17 cellular contexts compared by ENCODE assay signal in genomic region chr16:84178892-84179611, GRCh38. TPM values are rescaled to one million over a fixed set of nuclear protein-coding genes. Genes with fewer than 3 reads are reported as not detected.
"Had no signal": no experiment of that assay in that cellular context is flagged by ENCODE, and none has a peak within 500 bp of the region (broad histone marks: within the 10 kb centered on the region; RNA-seq: fewer than 3 reads in every experiment).

No MANE protein-coding gene starts in this region.

- H3K36me3 Mint-ChIP-seq: natural killer cell treated with Interleukin-12 subunit alpha and Interleukin-12 subunit beta and Interleukin-15 and Interleukin-18, amount 100 ng/mL, for 72 hours had no signal

- H3K4me1 Mint-ChIP-seq: activated naive CD8-positive, alpha-beta T cell treated with anti-CD3 and anti-CD28 coated beads, Interleukin-2, amount 10 ng/mL, durations not matched to agents 7 days and 5 days had no signal

- H3K36me3 ChIP-seq: breast epithelium had no signal

- H3K4me3 Mint-ChIP-seq: activated CD4-positive, alpha-beta T cell treated with anti-CD3 and anti-CD28 coated beads, Interleukin-2, amount 10 ng/mL, durations not matched to agents 7 days and 5 days; activated naive CD8-positive, alpha-beta T cell treated with anti-CD3 and anti-CD28 coated beads, Interleukin-2, amount 10 ng/mL, durations not matched to agents 7 days and 5 days; memory B cell; natural killer cell treated with Interleukin-12 subunit alpha and Interleukin-12 subunit beta and Interleukin-15 and Interleukin-18, amount 100 ng/mL, for 72 hours had no signal

- H3K27me3 ChIP-seq: breast epithelium, dorsolateral prefrontal cortex, esophagus squamous epithelium, left lung, vagina had no signal

- ATAC-seq: left lung; natural killer cell treated with Interleukin-12 subunit alpha and Interleukin-12 subunit beta and Interleukin-15 and Interleukin-18, amount 100 ng/mL, for 72 hours; sciatic nerve had no signal

- H3K27ac ChIP-seq: left lung, psoas muscle had no signal

- H3K27me3 Mint-ChIP-seq: activated naive CD8-positive, alpha-beta T cell treated with anti-CD3 and anti-CD28 coated beads, Interleukin-2, amount 10 ng/mL, durations not matched to agents 7 days and 5 days; memory B cell had no signal

- DNase-seq: activated CD4-positive, alpha-beta T cell treated with anti-CD3 and anti-CD28 coated beads, Interleukin-2, amount 10 ng/mL, durations not matched to agents 7 days and 5 days; activated CD4-positive, CD25-positive, alpha-beta regulatory T cell; activated effector memory CD4-positive, alpha-beta T cell treated with Interleukin-2 at 50 U/mL for 16 hours; activated naive CD8-positive, alpha-beta T cell treated with anti-CD3 and anti-CD28 coated beads, Interleukin-2, amount 10 ng/mL, durations not matched to agents 7 days and 5 days; esophagus squamous epithelium; left lung; psoas muscle; stimulated activated naive CD4-positive, alpha-beta T cell had no signal

- H3K27ac Mint-ChIP-seq: activated CD4-positive, alpha-beta T cell treated with anti-CD3 and anti-CD28 coated beads, Interleukin-2, amount 10 ng/mL, durations not matched to agents 7 days and 5 days; activated naive CD8-positive, alpha-beta T cell treated with anti-CD3 and anti-CD28 coated beads, Interleukin-2, amount 10 ng/mL, durations not matched to agents 7 days and 5 days; memory B cell; natural killer cell treated with Interleukin-12 subunit alpha and Interleukin-12 subunit beta and Interleukin-15 and Interleukin-18, amount 100 ng/mL, for 72 hours had no signal

- H3K9me3 ChIP-seq: breast epithelium, esophagus squamous epithelium, left lung, psoas muscle, vagina had no signal

- H3K9me3 Mint-ChIP-seq: activated CD4-positive, alpha-beta T cell treated with anti-CD3 and anti-CD28 coated beads, Interleukin-2, amount 10 ng/mL, durations not matched to agents 7 days and 5 days; activated naive CD8-positive, alpha-beta T cell treated with anti-CD3 and anti-CD28 coated beads, Interleukin-2, amount 10 ng/mL, durations not matched to agents 7 days and 5 days; memory B cell; natural killer cell treated with Interleukin-12 subunit alpha and Interleukin-12 subunit beta and Interleukin-15 and Interleukin-18, amount 100 ng/mL, for 72 hours had no signal

- H3K4me3 ChIP-seq: breast epithelium, dorsolateral prefrontal cortex, esophagus squamous epithelium, left lung, psoas muscle, vagina had no signal

RNA-seq across cellular contexts. Expression of gene ADAD2, which starts 11.9 kb away (rescaled TPM):
- total RNA-seq: activated CD4-positive, alpha-beta T cell treated with anti-CD3 and anti-CD28 coated beads, Interleukin-2, amount 10 ng/mL, durations not matched to agents 7 days and 5 days; activated naive CD8-positive, alpha-beta T cell treated with anti-CD3 and anti-CD28 coated beads, Interleukin-2, amount 10 ng/mL, durations not matched to agents 7 days and 5 days; cerebellum; natural killer cell treated with Interleukin-12 subunit alpha and Interleukin-12 subunit beta and Interleukin-15 and Interleukin-18, amount 100 ng/mL, for 72 hours; psoas muscle; sciatic nerve; T-helper 2 cell treated with Interferon-gamma antibody and Interleukin-4, amounts not matched to agents 100 ng/mL and 5 ng/mL, for 36 hours; temporal lobe; vagina had no signal

RNA-seq across cellular contexts. Expression of gene DNAAF1, which starts 33.9 kb away (rescaled TPM):
- total RNA-seq: activated naive CD8-positive, alpha-beta T cell treated with anti-CD3 and anti-CD28 coated beads, Interleukin-2, amount 10 ng/mL, durations not matched to agents 7 days and 5 days; natural killer cell treated with Interleukin-12 subunit alpha and Interleukin-12 subunit beta and Interleukin-15 and Interleukin-18, amount 100 ng/mL, for 72 hours; psoas muscle; T-helper 2 cell treated with Interferon-gamma antibody and Interleukin-4, amounts not matched to agents 100 ng/mL and 5 ng/mL, for 36 hours; vagina had no signal
